In genomic region chr2:166424841-166425240, GRCh38 we compare ENCODE assay signal across 8 cellular contexts.
"Had no signal": no experiment of that assay in that cellular context is flagged by ENCODE, and none has a peak within 500 bp of the region (broad histone marks: within the 10 kb centered on the region; RNA-seq: fewer than 3 reads in every experiment).

No MANE protein-coding gene starts in this region.

- H2AFZ ChIP-seq: GM23338 had no signal

- H3K9me3 ChIP-seq: HAP-1 had no signal

- H3K4me2 ChIP-seq: GM23338 had no signal

- H3K4me1 ChIP-seq: HAP-1 had no signal

- H3K4me3 ChIP-seq: GM23338, HAP-1 had no signal

- H3K9me3 Mint-ChIP-seq: GM23338, HFFc6 had no signal

- H3K27ac Mint-ChIP-seq: GM23338, HFFc6 had no signal

- H3K4me3 Mint-ChIP-seq: GM23338, HFFc6 had no signal

- H3K4me1 Mint-ChIP-seq: GM23338 had no signal

- DNase-seq: H7, HFFc6, IMR-90, KBM-7 had no signal

- H3K27ac ChIP-seq: HL-60 had no signal

- ATAC-seq: GM23338, HCT116 had no signal

- H3K36me3 ChIP-seq: HAP-1 had no signal
